Comparison of ENCODE assay signal across 1 cellular context in the genomic region with DNA sequence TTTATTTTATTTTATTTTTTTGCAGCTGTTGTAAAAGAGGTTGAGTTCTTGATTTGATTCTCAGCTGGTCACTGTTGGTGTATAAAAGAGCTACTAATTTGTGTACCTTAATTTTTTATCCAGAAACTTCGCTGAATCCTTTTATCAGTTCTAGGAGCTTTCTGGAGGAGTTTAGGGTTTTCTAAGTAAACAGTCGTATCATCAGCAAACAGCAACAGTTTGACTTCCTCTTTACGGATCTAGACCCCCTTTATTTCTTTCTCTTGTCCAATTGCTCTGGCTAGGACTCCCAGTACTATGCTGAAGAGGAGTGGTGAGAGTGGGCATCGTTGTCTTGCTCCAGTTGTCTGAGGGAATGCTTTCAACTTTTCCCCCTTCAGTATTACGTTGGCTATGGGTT.
TF ChIP-seq lines count a peak whose summit lies in the region.

No MANE protein-coding gene starts in this region.

TF ChIP-seq in K562, 482 proteins besides CTCF, POLR2A, EP300 and RAD21 (continued from another document):
- no peak for TF ChIP-seq XRCC5 (IDR thresholded peaks at IDR 0.05; ENCODE audit: low read depth, low read length)
- TF ChIP-seq PHTF2 (CRISPR knock-in tag; IDR thresholded peaks at IDR 0.05) = no peak
- TF ChIP-seq CBX3 (IDR thresholded peaks at IDR 0.05; ENCODE audit: borderline replicate concordance in 1 of 2, low read length in 2 of 2) = 0 out of 3 replicates have a peak, but pooled peaks of 1 of the 2 experiments have one; percentile 19
- TF ChIP-seq SMARCE1 (IDR thresholded peaks at IDR 0.05) = peak; percentile 74; the same call in 1 of the 2 replicates
- TF ChIP-seq NCOA4 (IDR thresholded peaks at IDR 0.05; ENCODE audit: partially characterized antibody) = no peak
- peak; percentile 86 for TF ChIP-seq SPI1 (IDR thresholded peaks at IDR 0.05; ENCODE audit: borderline replicate concordance, low read depth, low read length)
- TF ChIP-seq CBFA2T3 (IDR thresholded peaks at IDR 0.05) = peak; percentile 36; the same call in 1 of the 2 replicates
- no peak for TF ChIP-seq KLF1 (tag; IDR thresholded peaks at IDR 0.05)
